18 cellular contexts compared by ENCODE assay signal in genomic region chr7:12089951-12090756, GRCh38.
DNase-seq lines count a peak whose midpoint lies in the region; ATAC-seq and TF ChIP-seq lines count a peak whose summit lies in the region.
"Had no signal": no experiment of that assay in that cellular context is flagged by ENCODE, and none has a peak within 500 bp of the region (broad histone marks: within the 10 kb centered on the region; RNA-seq: fewer than 3 reads in every experiment).

No MANE protein-coding gene starts in this region.

- no peak overlapping the region for H2AFZ ChIP-seq in neural progenitor cell (replicated peaks)

- no peaks in the 10 kb centered on the region for H3K27me3 Mint-ChIP-seq in neural progenitor cell (ENCODE audit: insufficient read depth, low read depth)

- no peaks in the 10 kb centered on the region for H3K9me3 Mint-ChIP-seq in neural progenitor cell

- no peak for ATAC-seq in GM21825 (IDR thresholded peaks at IDR 0.05; ENCODE audit: unreplicated experiment)
- ATAC-seq in HG03378 (IDR thresholded peaks at IDR 0.05; ENCODE audit: unreplicated experiment) = no peak
- ATAC-seq in HG03025 (IDR thresholded peaks at IDR 0.05; ENCODE audit: low FRiP score, unreplicated experiment) = no peak
- ATAC-seq: Right ventricle myocardium inferior had no signal

- H3K27me3 ChIP-seq in BE2C = no peaks in the 10 kb centered on the region
- no peaks in the 10 kb centered on the region for H3K27me3 ChIP-seq in neural progenitor cell
- H3K27me3 ChIP-seq: Peyer's patch had no signal

- no peak for TF ChIP-seq CTCF in BE2C (IDR thresholded peaks at IDR 0.05; ENCODE audit: low read depth, low read length)
- TF ChIP-seq CTCF in fibroblast of pulmonary artery (IDR thresholded peaks at IDR 0.05; ENCODE audit: low read length, missing control alignments) = no peak
- TF ChIP-seq CTCF in neural progenitor cell (IDR thresholded peaks at IDR 0.05) = no peak

- no peaks in the 10 kb centered on the region for H3K9me3 ChIP-seq in BE2C
- no peaks in the 10 kb centered on the region for H3K9me3 ChIP-seq in neural progenitor cell (ENCODE audit: low read depth)
- H3K9me3 ChIP-seq: Peyer's patch had no signal

- H3K9ac ChIP-seq in neural progenitor cell = no peak overlapping the region

- H3K79me2 ChIP-seq in neural progenitor cell (ENCODE audit: low read depth) = no peaks in the 10 kb centered on the region

- H3K4me1 Mint-ChIP-seq in neural progenitor cell = peaks cover 7% of the 10 kb centered on the region

- no peak overlapping the region for H3K4me3 Mint-ChIP-seq in neural progenitor cell

- H3K36me3 ChIP-seq in BE2C = no peaks in the 10 kb centered on the region; the same call in 1 of the 2 replicates
- H3K36me3 ChIP-seq in neural progenitor cell = no peaks in the 10 kb centered on the region
- H3K36me3 ChIP-seq: Peyer's patch had no signal

- no peaks in the 10 kb centered on the region for H3K36me3 Mint-ChIP-seq in neural progenitor cell

- H3K27ac Mint-ChIP-seq in neural progenitor cell = peak overlapping the region; percentile 68

- no peak overlapping the region for H3K4me2 ChIP-seq in neural progenitor cell

- H3F3A ChIP-seq in neural progenitor cell (ENCODE audit: low read depth) = peaks cover 14% of the 10 kb centered on the region

- DNase-seq in BE2C (peak; percentile 71), NCI-H69 (lab: John Stamatoyannopoulos, UW) (peak; percentile 39), fibroblast of pulmonary artery (ENCODE audit: low read depth) (peak; percentile 21), neural progenitor cell (ENCODE audit: low spot score) (no peak), UCSD-AML1 (lab: John Stamatoyannopoulos, UW; ENCODE audit: unreplicated experiment) (no peak)
- DNase-seq: C1 segment of cervical spinal cord, DMS153, EL, H7, IMR-90, NCI-H1105 treated with DMSO at 0.1 percent for 48 hours, NCI-H1930, NCI-H2171 treated with DMSO at 0.1 percent for 48 hours had no signal

- H3K4me1 ChIP-seq in BE2C = peaks cover 22% of the 10 kb centered on the region
- H3K4me1 ChIP-seq in neural progenitor cell = peaks cover 14% of the 10 kb centered on the region
- H3K4me1 ChIP-seq: Peyer's patch had no signal

- H3K27ac ChIP-seq in neural progenitor cell = no peak overlapping the region
- H3K27ac ChIP-seq: Peyer's patch had no signal

- peak overlapping the region; percentile 64 for H3K4me3 ChIP-seq in BE2C (ENCODE audit: low read depth, low read length)
- H3K4me3 ChIP-seq in fibroblast of pulmonary artery (replicated peaks; ENCODE audit: low read depth, low read length) = no peak overlapping the region
- H3K4me3 ChIP-seq in neural progenitor cell = no peak overlapping the region

- no peaks in the 10 kb centered on the region for H4K20me1 ChIP-seq in neural progenitor cell (ENCODE audit: low read depth)

Comparison
In these comparisons a context has a peak if more than half of its experiments do, and no peak if none do; other contexts are left out.
1. DNase-seq: peak in BE2C (single experiment), NCI-H69 (single experiment) and fibroblast of pulmonary artery (single experiment); none in neural progenitor cell (single experiment) and UCSD-AML1 (single experiment).